Comparison of ENCODE assay signal across 15 cellular contexts in the genomic region with DNA sequence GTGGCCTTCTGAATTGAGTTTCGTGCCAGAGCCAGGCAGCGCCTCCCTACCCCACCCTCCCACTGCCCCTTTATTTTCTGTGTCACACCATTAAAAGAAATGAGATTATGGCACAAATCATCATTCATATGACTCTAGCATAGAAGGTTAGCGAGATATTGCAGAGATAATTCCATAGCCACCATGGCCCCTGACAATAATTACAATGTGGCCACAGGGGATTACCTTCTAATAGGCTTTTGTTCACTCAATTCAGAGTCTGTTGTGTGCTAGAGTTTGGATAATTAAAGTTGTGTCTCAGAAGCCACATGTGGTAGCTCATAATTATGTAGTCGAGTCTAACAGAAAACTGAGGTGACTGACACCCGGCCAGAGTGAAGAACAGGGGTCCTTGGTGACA.
"Had no signal": no experiment of that assay in that cellular context is flagged by ENCODE, and none has a peak within 500 bp of the region (broad histone marks: within the 10 kb centered on the region; RNA-seq: fewer than 3 reads in every experiment).

No MANE protein-coding gene starts in this region.

- ATAC-seq: heart right ventricle; left lobe of liver; mucosa of descending colon; naive thymus-derived CD8-positive, alpha-beta T cell had no signal

- DNase-seq: activated effector memory CD4-positive, alpha-beta T cell treated with Interleukin-2 at 50 U/mL for 16 hours; activated T-cell treated with anti-CD3 and anti-CD28 coated beads, Interleukin-2, amount 50 U/mL, for 24 hours; central memory CD4-positive, alpha-beta T cell; effector CD4-positive, alpha-beta T cell; foreskin melanocyte; heart right ventricle; islet precursor cell; mammary epithelial cell; mucosa of descending colon; naive thymus-derived CD8-positive, alpha-beta T cell; occipital lobe; sigmoid colon; stimulated activated CD4-positive, alpha-beta T cell treated with anti-CD3 and anti-CD28 coated beads, Interleukin-2, amount 100 ng/mL, for 24 hours; stimulated activated naive CD4-positive, alpha-beta T cell treated with Interleukin-2 at 50 U/mL for 16 hours had no signal
